ENCODE assay signal across 23 cellular contexts in genomic region chr18:63940008-63940407, GRCh38. TPM values are rescaled to one million over a fixed set of nuclear protein-coding genes. Genes with fewer than 3 reads are reported as not detected.
DNase-seq lines count a peak whose midpoint lies in the region; ATAC-seq, FAIRE-seq and TF ChIP-seq lines count a peak whose summit lies in the region.
"Had no signal": no experiment of that assay in that cellular context is flagged by ENCODE, and none has a peak within 500 bp of the region (broad histone marks: within the 10 kb centered on the region; RNA-seq: fewer than 3 reads in every experiment).

No MANE protein-coding gene starts in this region.

- no peaks in the 10 kb centered on the region for H3K36me3 Mint-ChIP-seq in endodermal cell (ENCODE audit: low read depth)
- H3K36me3 Mint-ChIP-seq in naive thymus-derived CD4-positive, alpha-beta T cell, result no peaks in the 10 kb centered on the region
- H3K36me3 Mint-ChIP-seq: CD4-positive, alpha-beta memory T cell; CD4-positive, CD25-positive, alpha-beta regulatory T cell; CD8-positive, alpha-beta memory T cell had no signal

- H3K27me3 Mint-ChIP-seq in endodermal cell (ENCODE audit: insufficient read depth), result peaks cover 40% of the 10 kb centered on the region
- H3K27me3 Mint-ChIP-seq in naive thymus-derived CD4-positive, alpha-beta T cell, result peaks cover 37 to 50% (median 42%) of the 10 kb centered on the region in 5 donors

- H3K27ac ChIP-seq in HUES6 (ENCODE audit: low read depth, low read length) (no peak overlapping the region), endodermal cell (ENCODE audit: low read depth, low read length) (no peak overlapping the region)
- H3K27ac ChIP-seq in naive thymus-derived CD4-positive, alpha-beta T cell (ENCODE audit: low read depth, low read length), result no peak overlapping the region
- H3K27ac ChIP-seq: 22Rv1, A549, BLaER1 had no signal

- POLR2A ChIA-PET in naive thymus-derived CD4-positive, alpha-beta T cell (lab: Charles Lee), result no interaction called here

- CTCF ChIA-PET in naive thymus-derived CD4-positive, alpha-beta T cell (lab: Charles Lee), result no interaction called here

- peak overlapping the region; percentile 45 for H3K4me3 Mint-ChIP-seq in endodermal cell
- no peak overlapping the region for H3K4me3 Mint-ChIP-seq in naive thymus-derived CD4-positive, alpha-beta T cell
- H3K4me3 Mint-ChIP-seq: CD14-positive monocyte; CD4-positive, alpha-beta memory T cell; CD4-positive, CD25-positive, alpha-beta regulatory T cell; CD8-positive, alpha-beta memory T cell had no signal

- no peaks in the 10 kb centered on the region for H3K4me1 Mint-ChIP-seq in endodermal cell
- H3K4me1 Mint-ChIP-seq in naive thymus-derived CD4-positive, alpha-beta T cell, result peaks cover 0 to 4% (median 3%) of the 10 kb centered on the region in 7 donors

- H3K36me3 ChIP-seq in HUES6 (ENCODE audit: control insufficient read depth, insufficient read depth, low read length), result no peaks in the 10 kb centered on the region
- no peaks in the 10 kb centered on the region for H3K36me3 ChIP-seq in endodermal cell (ENCODE audit: control insufficient read depth, insufficient read depth, low read length)
- H3K36me3 ChIP-seq in naive thymus-derived CD4-positive, alpha-beta T cell (ENCODE audit: control insufficient read depth in 2 of 3, insufficient read depth in 3 of 3, low read length in 3 of 3), result no peaks in the 10 kb centered on the region
- H3K36me3 ChIP-seq: BE2C, BLaER1 had no signal

- peaks cover 50% of the 10 kb centered on the region for H3K27me3 ChIP-seq in HUES6 (ENCODE audit: control insufficient read depth, insufficient read depth, low read length)
- H3K27me3 ChIP-seq in endodermal cell (ENCODE audit: control insufficient read depth, insufficient read depth, low read length, poor library complexity, severe bottlenecking), result peaks cover 33% of the 10 kb centered on the region
- peaks cover 0 to 8% of the 10 kb centered on the region in 2 donors for H3K27me3 ChIP-seq in naive thymus-derived CD4-positive, alpha-beta T cell (ENCODE audit: control insufficient read depth in 2 of 2, insufficient read depth in 2 of 2, low read length in 2 of 2)
- H3K27me3 ChIP-seq: BE2C had no signal

- DNase-seq in D721Med (ENCODE audit: insufficient read length, low spot score), result no peak
- DNase-seq in endodermal cell, result no peak
- no peak for DNase-seq in NCI-H510A treated with DMSO at 0.1 percent for 48 hours (lab: John Stamatoyannopoulos, UW)
- no peak for DNase-seq in naive thymus-derived CD4-positive, alpha-beta T cell
- DNase-seq: AML-193; BE2C; C1 segment of cervical spinal cord; CD4-positive, alpha-beta memory T cell; CD4-positive, CD25-positive, alpha-beta regulatory T cell; CD8-positive, alpha-beta memory T cell; COR-L47; DMS79 treated with DMSO at 0.1 percent for 48 hours; GF-D8 had no signal

- intact Hi-C loops in naive thymus-derived CD4-positive, alpha-beta T cell (cut with micrococcal nuclease), result no loop called here

- H3K9me3 Mint-ChIP-seq in endodermal cell, result no peaks in the 10 kb centered on the region
- H3K9me3 Mint-ChIP-seq in naive thymus-derived CD4-positive, alpha-beta T cell, result peaks cover 0 to 5% (median 0%) of the 10 kb centered on the region in 11 donors
- H3K9me3 Mint-ChIP-seq: CD14-positive monocyte; CD8-positive, alpha-beta memory T cell had no signal

- TF ChIP-seq CTCF in D721Med (IDR thresholded peaks at IDR 0.05; ENCODE audit: insufficient read depth, missing control alignments) (no peak), endodermal cell (conservative IDR thresholded peaks at IDR 0.05) (no peak)

- no peak overlapping the region for H3K27ac Mint-ChIP-seq in endodermal cell
- no peak overlapping the region for H3K27ac Mint-ChIP-seq in naive thymus-derived CD4-positive, alpha-beta T cell
- H3K27ac Mint-ChIP-seq: CD4-positive, alpha-beta memory T cell; CD4-positive, CD25-positive, alpha-beta regulatory T cell; CD8-positive, alpha-beta memory T cell had no signal

- ATAC-seq in HG03196 (IDR thresholded peaks at IDR 0.05; ENCODE audit: unreplicated experiment), result no peak
- no peak for ATAC-seq in naive thymus-derived CD4-positive, alpha-beta T cell
- ATAC-seq: A549 had no signal

- WGBS in endodermal cell (ENCODE audit: insufficient coverage in 1 of 2, insufficient read length in 1 of 2), 2 experiments, result 95 to 96% methylated on average over 8 of the region's 8 CpGs

- H3K9me3 ChIP-seq in HUES6 (ENCODE audit: control insufficient read depth, insufficient read depth, low read depth, low read length), result no peaks in the 10 kb centered on the region
- no peaks in the 10 kb centered on the region for H3K9me3 ChIP-seq in endodermal cell (ENCODE audit: control insufficient read depth, low read length)
- no peaks in the 10 kb centered on the region for H3K9me3 ChIP-seq in naive thymus-derived CD4-positive, alpha-beta T cell (ENCODE audit: control insufficient read depth in 2 of 3, low read length in 3 of 3)
- H3K9me3 ChIP-seq: A549, BE2C had no signal

- peak; percentile 88 for FAIRE-seq in D721Med (lab: Jason Lieb, UNC)
- FAIRE-seq: A549, G401.6, GM12891, GM19239 had no signal

- H3K4me3 ChIP-seq in HUES6 (ENCODE audit: low read depth, low read length) (peak overlapping the region; percentile 42; the same call in 1 of the 2 replicates), endodermal cell (ENCODE audit: low read length) (no peak overlapping the region)
- H3K4me3 ChIP-seq in naive thymus-derived CD4-positive, alpha-beta T cell (ENCODE audit: low read length), result no peak overlapping the region
- H3K4me3 ChIP-seq: A549, BLaER1 had no signal

- H3K9ac ChIP-seq in HUES6 (ENCODE audit: low read length), result no peak overlapping the region
- no peak overlapping the region for H3K9ac ChIP-seq in endodermal cell (ENCODE audit: extremely low read depth, low read length, poor library complexity, severe bottlenecking)
- H3K9ac ChIP-seq: BLaER1 had no signal

- H3K4me1 ChIP-seq in HUES6 (ENCODE audit: control insufficient read depth, insufficient read depth, low read length) (no peaks in the 10 kb centered on the region), endodermal cell (ENCODE audit: control insufficient read depth, insufficient read depth, low read length) (no peaks in the 10 kb centered on the region)
- H3K4me1 ChIP-seq in naive thymus-derived CD4-positive, alpha-beta T cell (ENCODE audit: control insufficient read depth in 2 of 2, insufficient read depth in 2 of 2, low read length in 2 of 2), result peaks cover 0 to 5% of the 10 kb centered on the region in 2 donors
- H3K4me1 ChIP-seq: A549, BE2C, BLaER1 had no signal

RNA-seq across cellular contexts. Expression of gene HMSD, which starts 9.1 kb away (rescaled TPM):
- total RNA-seq in endodermal cell, result 1 to 10 TPM in 1 of 2 donors, under 1 TPM in 1; 0.70 to 5.5 TPM
- polyA plus RNA-seq in endodermal cell (2013, experiment 1 of 2), result 4.9 TPM
- 0.83 TPM for polyA plus RNA-seq in endodermal cell (2013, experiment 2 of 2)
- 1 to 10 TPM in 1 of 5 experiments, not detected in 4; 5.1 TPM for total RNA-seq in naive thymus-derived CD4-positive, alpha-beta T cell
- not detected for polyA plus RNA-seq in naive thymus-derived CD4-positive, alpha-beta T cell
- total RNA-seq: CD4-positive, CD25-positive, alpha-beta regulatory T cell had no signal
- polyA plus RNA-seq: CD14-positive monocyte; CD4-positive, alpha-beta memory T cell; CD4-positive, CD25-positive, alpha-beta regulatory T cell; CD8-positive, alpha-beta memory T cell had no signal

RNA-seq across cellular contexts. Expression of gene SERPINB8, which starts 29.9 kb away (rescaled TPM):
- under 1 TPM; 0.13 to 0.86 TPM for total RNA-seq in endodermal cell
- 1.4 TPM for polyA plus RNA-seq in endodermal cell (2013, experiment 1 of 2)
- polyA plus RNA-seq in endodermal cell (2013, experiment 2 of 2), result 1.7 TPM
- total RNA-seq in naive thymus-derived CD4-positive, alpha-beta T cell, result 10 to 100 TPM in 2 of 5 experiments, 1 to 10 TPM in 3; 9.2 to 15.7 (median 10.0) TPM
- polyA plus RNA-seq in naive thymus-derived CD4-positive, alpha-beta T cell, result 1 to 10 TPM; 7.8 to 9.6 TPM

RNA-seq across cellular contexts. Expression of gene SERPINB10, which starts 32.2 kb away (rescaled TPM):
- not detected for total RNA-seq in endodermal cell
- not detected for polyA plus RNA-seq in endodermal cell (2013, experiment 1 of 2)
- polyA plus RNA-seq in endodermal cell (2013, experiment 2 of 2), result not detected
- 1 to 10 TPM in 1 of 5 experiments, not detected in 4; 1.5 TPM for total RNA-seq in naive thymus-derived CD4-positive, alpha-beta T cell
- not detected for polyA plus RNA-seq in naive thymus-derived CD4-positive, alpha-beta T cell
- total RNA-seq: A172; CD4-positive, alpha-beta memory T cell; CD4-positive, CD25-positive, alpha-beta regulatory T cell; CD8-positive, alpha-beta memory T cell had no signal
- polyA plus RNA-seq: A549; CD4-positive, alpha-beta memory T cell; CD4-positive, CD25-positive, alpha-beta regulatory T cell; CD8-positive, alpha-beta memory T cell had no signal

RNA-seq across cellular contexts. Expression of gene SERPINB2, which starts 52.5 kb away (rescaled TPM):
- total RNA-seq in endodermal cell, result not detected
- polyA plus RNA-seq in endodermal cell (2013, experiment 1 of 2), result 0.11 TPM
- polyA plus RNA-seq in endodermal cell (2013, experiment 2 of 2), result not detected
- 1 to 10 TPM in 4 of 5 experiments, not detected in 1; 3.6 to 8.5 (median 4.9) TPM for total RNA-seq in naive thymus-derived CD4-positive, alpha-beta T cell
- polyA plus RNA-seq in naive thymus-derived CD4-positive, alpha-beta T cell, result not detected
- total RNA-seq: A172; CD4-positive, CD25-positive, alpha-beta regulatory T cell had no signal
- polyA plus RNA-seq: A549; CD4-positive, alpha-beta memory T cell; CD4-positive, CD25-positive, alpha-beta regulatory T cell; CD8-positive, alpha-beta memory T cell had no signal

Comparison
In these comparisons a context has a peak if more than half of its experiments do, and no peak if none do; other contexts are left out.
1. RNA of gene SERPINB8, which starts 29.9 kb away (total RNA-seq): 9.2 to 15.7 TPM in naive thymus-derived CD4-positive, alpha-beta T cell; 0.13 to 0.86 TPM in endodermal cell; every median in the first group is over 4 times any median in the second.